ENCODE assay signal across 1 cellular context in genomic region chr1:247331526-247332214, GRCh38.
TF ChIP-seq lines count a peak whose summit lies in the region.

Gene ZNF496 (minus strand): TSS chr1:247331867. CDS start chr1:247329578, 2,289 bp downstream.

TF ChIP-seq in WTC11, 78 proteins besides CTCF, POLR2A, EP300 and RAD21 (continued from another document):
- no peak for TF ChIP-seq PRDM15 (CRISPR knock-in tag; IDR thresholded peaks at IDR 0.05)
- TF ChIP-seq NR3C1 (CRISPR knock-in tag; conservative IDR thresholded peaks at IDR 0.05; ENCODE audit: low read depth), result no peak
- TF ChIP-seq KAT7 (CRISPR knock-in tag; IDR thresholded peaks at IDR 0.05; ENCODE audit: borderline replicate concordance), result peak; percentile 86; the same call in 1 of the 2 replicates
- no peak for TF ChIP-seq E2F4 (CRISPR knock-in tag; IDR thresholded peaks at IDR 0.05; ENCODE audit: borderline replicate concordance, low read depth)
- no peak for TF ChIP-seq ATF6 (CRISPR knock-in tag; IDR thresholded peaks at IDR 0.05)
